Comparison of ENCODE assay signal across 8 cellular contexts in genomic region chr13:41668130-41668757, GRCh38.
A peak's percentile ranks its signal among the peaks of the same experiment; 100 is the strongest.
DNase-seq lines count a peak whose midpoint lies in the region; ATAC-seq and TF ChIP-seq lines count a peak whose summit lies in the region.

No MANE protein-coding gene starts in this region.

- TF ChIP-seq CTCF in GM06990 (IDR thresholded peaks at IDR 0.05; ENCODE audit: insufficient read depth, low read length, poor library complexity, severe bottlenecking) (peak; percentile 71), HFF-Myc (IDR thresholded peaks at IDR 0.05; ENCODE audit: low read depth, low read length, missing control alignments) (peak; percentile 70)

- DNase-seq in A172 (ENCODE audit: low spot score) (peak; percentile 79), GM06990 (ENCODE audit: extremely low read depth, insufficient read length) (peak; percentile 32), HFF-Myc (ENCODE audit: extremely low read depth, low read depth) (peak; percentile 80), NAMALWA (ENCODE audit: low spot score) (peak; percentile 91), SHP77 treated with DMSO at 0.1 percent for 48 hours (lab: John Stamatoyannopoulos, UW) (peak; percentile 75), islet precursor cell (peak; percentile 81)
- peak; percentile 21 for DNase-seq in central memory CD4-positive, alpha-beta T cell
- no peak for DNase-seq in stimulated activated naive CD8-positive, alpha-beta T cell treated with anti-CD3 and anti-CD28 coated beads, Interleukin-15, Interleukin-2, amounts not matched to agents 100 U/mL and 50 U/mL, for 24 hours

- no peaks in the 10 kb centered on the region for H3K27me3 ChIP-seq in GM06990 (replicated peaks; ENCODE audit: control insufficient read depth, insufficient read depth, low read length)

- ATAC-seq in stimulated activated naive CD8-positive, alpha-beta T cell treated with anti-CD3 and anti-CD28 coated beads, Interleukin-15, Interleukin-2, amounts not matched to agents 100 U/mL and 50 U/mL, for 24 hours, result peak; percentile 65

- H3K4me3 ChIP-seq in GM06990 (replicated peaks; ENCODE audit: low read depth, low read length) (no peak overlapping the region), HFF-Myc (replicated peaks; ENCODE audit: low read depth, low read length) (no peak overlapping the region)

- no peaks in the 10 kb centered on the region; the same call in 1 of the 2 replicates for H3K36me3 ChIP-seq in GM06990 (ENCODE audit: control insufficient read depth, insufficient read depth, low read length)
